ENCODE assay signal across 8 cellular contexts in genomic region chr9:130128251-130128650, GRCh38.
DNase-seq lines count a peak whose midpoint lies in the region; ATAC-seq and TF ChIP-seq lines count a peak whose summit lies in the region.

No MANE protein-coding gene starts in this region.

- CTCF ChIA-PET in RWPE1 (lab: Yijun Ruan, JAX), result interaction anchor here (1.2 kb wide), 1 partner anchor 21 kb away, joined by 3 read pairs; no protein-coding TSS in a partner anchor

- peak; percentile 66 for DNase-seq in KG1 (lab: John Stamatoyannopoulos, UW)
- DNase-seq in activated CD8-positive, alpha-beta memory T cell treated with anti-CD3 and anti-CD28 coated beads for 24 hours, result peak; percentile 80
- peak; percentile 47 for DNase-seq in germinal center (ENCODE audit: low spot score)
- DNase-seq in stimulated activated CD4-positive, alpha-beta T cell treated with anti-CD3 and anti-CD28 coated beads, Interleukin-1b, Interleukin-23, amount 100 ng/mL, for 48 hours, result peak; percentile 70
- no peak for DNase-seq in RWPE1 (ENCODE audit: low spot score)

- POLR2A ChIA-PET in RWPE1 (lab: Yijun Ruan, JAX; ENCODE audit: low non-redundant PET), result no interaction called here

- no peak for TF ChIP-seq CTCF in RWPE1 (conservative IDR thresholded peaks at IDR 0.05; ENCODE audit: low read depth)

- no peak overlapping the region; the same call in 1 of the 2 replicates for H3K27ac ChIP-seq in RWPE1

- ATAC-seq in GM19395 (IDR thresholded peaks at IDR 0.05; ENCODE audit: unreplicated experiment), result peak; percentile 52
- no peak for ATAC-seq in HG02840 (IDR thresholded peaks at IDR 0.05; ENCODE audit: low FRiP score, unreplicated experiment)
- no peak for ATAC-seq in HG03521 (IDR thresholded peaks at IDR 0.05; ENCODE audit: unreplicated experiment)
